Comparison of ENCODE assay signal across 15 cellular contexts in the genomic region with DNA sequence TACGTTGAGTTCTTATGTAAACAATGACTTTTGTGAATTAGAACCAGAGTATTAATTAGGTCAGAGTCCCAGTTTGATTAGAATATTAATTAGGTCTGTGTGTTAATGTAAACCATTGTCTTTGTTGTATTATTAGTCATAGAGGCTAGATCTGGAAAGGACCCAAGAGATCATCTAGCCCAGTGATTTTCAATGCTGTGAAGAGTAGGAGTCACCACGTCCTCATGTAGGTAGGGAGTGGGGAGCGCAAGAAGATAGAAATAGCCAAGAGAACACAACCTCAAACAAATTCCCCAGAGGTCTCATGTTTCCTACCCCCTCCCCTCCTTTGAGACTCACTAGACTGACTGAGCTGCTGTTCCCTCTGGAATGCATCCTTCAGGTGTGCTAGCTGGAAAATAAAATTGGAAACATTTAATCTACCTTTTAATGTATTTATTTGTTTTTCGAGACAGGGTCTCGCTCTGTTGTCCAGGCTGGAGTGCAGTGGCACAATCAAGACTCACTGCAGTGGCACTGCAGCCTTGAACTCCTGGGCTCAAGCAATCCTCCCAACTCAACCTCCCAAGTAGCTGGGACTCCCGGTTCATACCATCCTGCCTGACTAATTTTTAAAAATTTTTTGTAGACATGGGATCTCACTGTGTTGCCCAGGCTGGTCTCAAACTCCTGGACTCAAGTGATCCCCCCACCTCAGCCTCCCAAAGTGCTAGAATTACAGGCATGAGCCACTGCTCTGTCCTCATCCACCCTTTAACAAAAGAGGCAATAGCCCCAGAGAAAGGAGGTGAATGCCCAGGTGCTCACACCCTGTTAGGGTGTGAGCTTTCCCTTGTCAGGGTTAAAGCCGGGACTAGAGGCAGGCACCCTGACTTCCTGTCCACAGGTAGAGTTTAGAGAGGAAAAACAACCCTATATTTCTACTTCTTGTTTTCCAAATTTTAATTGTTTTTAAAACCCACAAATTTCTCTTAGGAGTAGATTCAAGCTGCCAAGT.
"Had no signal": no experiment of that assay in that cellular context is flagged by ENCODE, and none has a peak within 500 bp of the region (broad histone marks: within the 10 kb centered on the region; RNA-seq: fewer than 3 reads in every experiment).

No MANE protein-coding gene starts in this region.

- H3K9me3 ChIP-seq: breast epithelium, esophagus muscularis mucosa, left ventricle myocardium inferior, uterus had no signal

- H3K36me3 ChIP-seq: breast epithelium, esophagus muscularis mucosa, left ventricle myocardium inferior, uterus had no signal

- DNase-seq: activated CD4-positive, alpha-beta memory T cell treated with anti-CD3 and anti-CD28 coated beads for 36 hours; activated effector memory CD4-positive, alpha-beta T cell treated with anti-CD3 and anti-CD28 coated beads, Interleukin-2, amount 50 U/mL, for 16 hours; activated T-cell treated with anti-CD3 and anti-CD28 coated beads, Interleukin-2, amount 50 U/mL, for 4 hours; amygdala; dorsolateral prefrontal cortex; foreskin keratinocyte; immature natural killer cell; left ventricle myocardium inferior; mesenchymal stem cell; stimulated activated CD4-positive, alpha-beta T cell treated with anti-CD3 and anti-CD28 coated beads, Interleukin-15, amount 100 ng/mL, for 24 hours; stimulated activated CD4-positive, alpha-beta T cell treated with anti-CD3 and anti-CD28 coated beads, Interleukin-4, amount 100 ng/mL, for 4 hours; T1000; uterus had no signal

- H3K27ac ChIP-seq: breast epithelium, dorsolateral prefrontal cortex, esophagus muscularis mucosa, foreskin keratinocyte, left ventricle myocardium inferior, uterus had no signal

- H3K4me3 ChIP-seq: breast epithelium, dorsolateral prefrontal cortex, esophagus muscularis mucosa, left ventricle myocardium inferior, uterus had no signal

- H3K4me1 ChIP-seq: breast epithelium, foreskin keratinocyte, left ventricle myocardium inferior, uterus had no signal

- ATAC-seq: activated T-cell treated with anti-CD3 and anti-CD28 coated beads, Interleukin-2, amount 50 U/mL, for 4 hours; foreskin keratinocyte had no signal

- H3K27me3 ChIP-seq: breast epithelium, dorsolateral prefrontal cortex, esophagus muscularis mucosa, foreskin keratinocyte, uterus had no signal
